8 cellular contexts compared by ENCODE assay signal in the genomic region with DNA sequence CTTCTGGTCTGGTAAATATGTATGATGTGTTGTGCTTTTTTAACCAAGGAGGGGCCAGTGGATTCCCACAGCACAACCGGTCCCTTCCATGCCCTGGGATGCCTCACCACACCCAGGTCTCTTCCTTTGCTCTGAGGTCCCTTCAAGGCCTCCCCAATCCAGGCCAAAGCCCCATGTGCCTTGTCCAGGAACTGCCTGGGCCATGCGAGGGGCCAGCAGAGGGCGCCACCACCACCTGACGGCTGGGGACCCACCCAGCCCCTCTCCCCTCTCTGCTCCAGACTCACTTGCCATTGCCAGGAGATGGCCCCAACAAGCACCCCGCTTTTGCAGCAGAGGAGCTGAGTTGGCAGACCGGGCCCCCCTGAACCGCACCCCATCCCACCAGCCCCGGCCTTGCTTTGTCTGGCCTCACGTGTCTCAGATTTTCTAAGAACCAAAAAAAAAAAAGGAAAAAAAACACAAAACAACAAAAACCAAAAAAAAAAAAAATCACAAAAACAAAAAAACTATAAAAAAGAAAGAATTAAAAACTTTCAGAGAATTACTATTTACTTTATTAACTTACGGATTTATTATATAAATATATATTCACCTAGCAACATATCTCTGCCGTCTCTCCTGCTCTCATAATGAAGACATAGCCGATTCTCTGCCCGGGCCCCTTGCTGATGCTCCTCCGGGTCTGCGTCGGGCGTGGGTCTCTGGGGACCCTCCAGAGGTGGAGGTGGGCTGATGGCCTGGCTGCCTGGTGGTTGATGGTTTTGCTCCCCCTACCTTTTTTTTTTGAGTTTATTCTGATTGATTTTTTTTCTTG. TPM values are rescaled to one million over a fixed set of nuclear protein-coding genes. Genes with fewer than 3 reads are reported as not detected.
DNase-seq lines count a peak whose midpoint lies in the region; ATAC-seq lines count a peak whose summit lies in the region.

No MANE protein-coding gene starts in this region.

- DNase-seq in NCI-H187 (lab: John Stamatoyannopoulos, UW) (peak; percentile 15 to 40), NCI-H187 treated with DMSO at 0.1 percent for 48 hours (lab: John Stamatoyannopoulos, UW) (no peak), NCI-H146 treated with DMSO at 0.1 percent for 48 hours (lab: John Stamatoyannopoulos, UW; ENCODE audit: unreplicated experiment) (peak; percentile 10), cerebellar cortex (ENCODE audit: low spot score) (peak; percentile 54), lung microvascular endothelial cell (ENCODE audit: low read depth in 2 of 2) (peak; percentile 63 to 75)
- DNase-seq in activated CD4-positive, alpha-beta T cell treated with anti-CD3 and anti-CD28 coated beads for 1 hour, result peak; percentile 67
- peak; percentile 92 for DNase-seq in stimulated activated CD8-positive, alpha-beta memory T cell treated with anti-CD3 and anti-CD28 coated beads, Interleukin-4, amount 100 ng/mL, for 48 hours

- ATAC-seq in GM21381 (IDR thresholded peaks at IDR 0.05; ENCODE audit: unreplicated experiment), result no peak

RNA-seq across cellular contexts. Expression of a gene that starts 14.4 kb away (rescaled TPM):
- under 0.01 TPM in 2 replicates for total RNA-seq in lung microvascular endothelial cell

RNA-seq across cellular contexts. Expression of a gene that starts 43.5 kb away (rescaled TPM):
- total RNA-seq in lung microvascular endothelial cell, result not detected in 2 replicates

RNA-seq across cellular contexts. Expression of a gene that starts 59.1 kb away (rescaled TPM):
- total RNA-seq in lung microvascular endothelial cell, result not detected in 2 replicates
